Comparison of ENCODE assay signal across 1 cellular context in the genomic region with DNA sequence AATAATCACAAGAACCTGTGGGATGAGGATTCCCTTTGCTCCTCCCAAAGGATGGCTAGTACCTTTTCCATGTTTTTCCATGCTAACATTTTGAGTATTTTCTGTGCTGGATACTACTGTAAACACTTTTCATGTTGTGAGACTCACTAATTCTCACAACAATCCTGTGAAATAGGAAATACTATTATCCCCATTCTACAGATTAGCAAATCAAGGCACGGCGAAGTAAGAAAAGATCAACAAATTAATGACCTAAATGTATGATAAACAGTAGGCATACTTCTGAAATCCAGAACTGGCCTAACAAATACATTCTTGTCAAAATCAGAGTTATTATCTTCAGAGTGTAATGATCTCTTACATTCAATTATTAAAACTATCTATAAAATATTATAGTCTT.
TF ChIP-seq lines count a peak whose summit lies in the region.

No MANE protein-coding gene starts in this region.

TF ChIP-seq in A549, 52 proteins besides CTCF, POLR2A, EP300 and RAD21 (continued from another document):
- TF ChIP-seq, protein P1, sequence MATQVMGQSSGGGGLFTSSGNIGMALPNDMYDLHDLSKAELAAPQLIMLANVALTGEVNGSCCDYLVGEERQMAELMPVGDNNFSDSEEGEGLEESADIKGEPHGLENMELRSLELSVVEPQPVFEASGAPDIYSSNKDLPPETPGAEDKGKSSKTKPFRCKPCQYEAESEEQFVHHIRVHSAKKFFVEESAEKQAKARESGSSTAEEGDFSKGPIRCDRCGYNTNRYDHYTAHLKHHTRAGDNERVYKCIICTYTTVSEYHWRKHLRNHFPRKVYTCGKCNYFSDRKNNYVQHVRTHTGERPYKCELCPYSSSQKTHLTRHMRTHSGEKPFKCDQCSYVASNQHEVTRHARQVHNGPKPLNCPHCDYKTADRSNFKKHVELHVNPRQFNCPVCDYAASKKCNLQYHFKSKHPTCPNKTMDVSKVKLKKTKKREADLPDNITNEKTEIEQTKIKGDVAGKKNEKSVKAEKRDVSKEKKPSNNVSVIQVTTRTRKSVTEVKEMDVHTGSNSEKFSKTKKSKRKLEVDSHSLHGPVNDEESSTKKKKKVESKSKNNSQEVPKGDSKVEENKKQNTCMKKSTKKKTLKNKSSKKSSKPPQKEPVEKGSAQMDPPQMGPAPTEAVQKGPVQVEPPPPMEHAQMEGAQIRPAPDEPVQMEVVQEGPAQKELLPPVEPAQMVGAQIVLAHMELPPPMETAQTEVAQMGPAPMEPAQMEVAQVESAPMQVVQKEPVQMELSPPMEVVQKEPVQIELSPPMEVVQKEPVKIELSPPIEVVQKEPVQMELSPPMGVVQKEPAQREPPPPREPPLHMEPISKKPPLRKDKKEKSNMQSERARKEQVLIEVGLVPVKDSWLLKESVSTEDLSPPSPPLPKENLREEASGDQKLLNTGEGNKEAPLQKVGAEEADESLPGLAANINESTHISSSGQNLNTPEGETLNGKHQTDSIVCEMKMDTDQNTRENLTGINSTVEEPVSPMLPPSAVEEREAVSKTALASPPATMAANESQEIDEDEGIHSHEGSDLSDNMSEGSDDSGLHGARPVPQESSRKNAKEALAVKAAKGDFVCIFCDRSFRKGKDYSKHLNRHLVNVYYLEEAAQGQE (IDR thresholded peaks at IDR 0.05) = no peak
- TF ChIP-seq, protein P2, sequence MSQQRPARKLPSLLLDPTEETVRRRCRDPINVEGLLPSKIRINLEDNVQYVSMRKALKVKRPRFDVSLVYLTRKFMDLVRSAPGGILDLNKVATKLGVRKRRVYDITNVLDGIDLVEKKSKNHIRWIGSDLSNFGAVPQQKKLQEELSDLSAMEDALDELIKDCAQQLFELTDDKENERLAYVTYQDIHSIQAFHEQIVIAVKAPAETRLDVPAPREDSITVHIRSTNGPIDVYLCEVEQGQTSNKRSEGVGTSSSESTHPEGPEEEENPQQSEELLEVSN (IDR thresholded peaks at IDR 0.05; ENCODE audit: borderline replicate concordance, low read depth) = no peak
- TF ChIP-seq GATA3 (IDR thresholded peaks at IDR 0.05; ENCODE audit: borderline replicate concordance) (no peak), HDAC2 (IDR thresholded peaks at IDR 0.05) (no peak), RFX5 (IDR thresholded peaks at IDR 0.05) (no peak), RNF2 (IDR thresholded peaks at IDR 0.05; ENCODE audit: borderline replicate concordance, low read depth) (no peak), JUN (IDR thresholded peaks at IDR 0.05) (no peak)
- TF ChIP-seq, protein P3, sequence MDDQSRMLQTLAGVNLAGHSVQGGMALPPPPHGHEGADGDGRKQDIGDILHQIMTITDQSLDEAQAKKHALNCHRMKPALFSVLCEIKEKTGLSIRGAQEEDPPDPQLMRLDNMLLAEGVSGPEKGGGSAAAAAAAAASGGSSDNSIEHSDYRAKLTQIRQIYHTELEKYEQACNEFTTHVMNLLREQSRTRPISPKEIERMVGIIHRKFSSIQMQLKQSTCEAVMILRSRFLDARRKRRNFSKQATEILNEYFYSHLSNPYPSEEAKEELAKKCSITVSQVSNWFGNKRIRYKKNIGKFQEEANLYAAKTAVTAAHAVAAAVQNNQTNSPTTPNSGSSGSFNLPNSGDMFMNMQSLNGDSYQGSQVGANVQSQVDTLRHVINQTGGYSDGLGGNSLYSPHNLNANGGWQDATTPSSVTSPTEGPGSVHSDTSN (IDR thresholded peaks at IDR 0.05) = no peak
- TF ChIP-seq, protein P4, sequence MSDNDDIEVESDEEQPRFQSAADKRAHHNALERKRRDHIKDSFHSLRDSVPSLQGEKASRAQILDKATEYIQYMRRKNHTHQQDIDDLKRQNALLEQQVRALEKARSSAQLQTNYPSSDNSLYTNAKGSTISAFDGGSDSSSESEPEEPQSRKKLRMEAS (IDR thresholded peaks at IDR 0.05) = no peak
TF ChIP-seq in A549: peak in this region for 0.
